ENCODE assay signal across 1 cellular context in the genomic region with DNA sequence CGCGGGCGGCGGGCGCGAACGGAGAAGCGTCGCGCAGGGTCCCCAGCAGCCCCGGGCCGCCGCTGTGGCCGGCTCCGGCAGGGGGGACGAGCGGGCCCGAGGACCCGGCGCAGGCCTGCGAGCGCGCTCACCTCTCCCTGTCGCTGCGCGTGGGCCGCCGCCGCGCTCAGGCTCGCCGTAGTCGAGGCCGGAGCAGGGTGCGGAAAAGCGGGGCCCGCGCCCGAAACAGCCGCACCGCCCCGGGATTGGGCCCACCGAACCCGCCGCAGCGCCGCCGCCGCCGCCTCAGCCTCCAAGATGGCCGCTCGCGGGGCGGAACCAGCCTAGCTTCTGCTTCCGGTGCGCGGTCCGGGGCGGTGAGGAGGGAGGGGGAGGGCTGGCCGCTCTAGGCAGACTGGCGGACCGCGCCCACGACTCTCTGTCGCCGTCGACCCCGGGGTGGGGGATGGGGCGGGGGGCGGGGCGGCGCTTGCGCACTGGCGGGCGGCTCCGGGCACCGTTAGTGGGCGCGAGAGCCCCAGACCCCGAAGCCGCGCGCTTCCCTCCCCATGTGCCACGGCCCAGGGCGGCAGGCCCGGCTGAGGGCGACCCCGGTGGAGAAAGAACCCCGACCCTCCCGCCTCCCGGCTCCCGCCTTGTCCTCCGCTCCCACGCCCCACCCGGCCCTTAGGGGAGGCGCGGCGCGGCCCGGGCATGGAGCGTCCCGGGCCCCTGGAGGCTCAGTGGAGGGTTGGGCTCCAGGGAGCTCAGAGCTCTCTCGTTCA.
TF ChIP-seq lines count a peak whose summit lies in the region.

TSS of gene UBE2J2 (minus strand) at position 320 of the 764 bp plus-strand sequence. CDS start 5,862 bp downstream, outside the sequence.

TF ChIP-seq in K562, 482 proteins besides CTCF, POLR2A, EP300 and RAD21 (continued from another document and continues in another):
- TF ChIP-seq, protein P1, sequence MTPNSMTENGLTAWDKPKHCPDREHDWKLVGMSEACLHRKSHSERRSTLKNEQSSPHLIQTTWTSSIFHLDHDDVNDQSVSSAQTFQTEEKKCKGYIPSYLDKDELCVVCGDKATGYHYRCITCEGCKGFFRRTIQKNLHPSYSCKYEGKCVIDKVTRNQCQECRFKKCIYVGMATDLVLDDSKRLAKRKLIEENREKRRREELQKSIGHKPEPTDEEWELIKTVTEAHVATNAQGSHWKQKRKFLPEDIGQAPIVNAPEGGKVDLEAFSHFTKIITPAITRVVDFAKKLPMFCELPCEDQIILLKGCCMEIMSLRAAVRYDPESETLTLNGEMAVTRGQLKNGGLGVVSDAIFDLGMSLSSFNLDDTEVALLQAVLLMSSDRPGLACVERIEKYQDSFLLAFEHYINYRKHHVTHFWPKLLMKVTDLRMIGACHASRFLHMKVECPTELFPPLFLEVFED (CRISPR knock-in tag; conservative IDR thresholded peaks at IDR 0.05): no peak
- no peak for TF ChIP-seq STAT5B (CRISPR knock-in tag; IDR thresholded peaks at IDR 0.05)
- TF ChIP-seq GTF2E2 (tag; IDR thresholded peaks at IDR 0.05): peak; percentile 60; the same call in 1 of the 2 replicates
- no peak for TF ChIP-seq ZNF133 (CRISPR knock-in tag; IDR thresholded peaks at IDR 0.05)
- no peak for TF ChIP-seq ZNF277 (CRISPR knock-in tag; IDR thresholded peaks at IDR 0.05; ENCODE audit: borderline replicate concordance)
- TF ChIP-seq MYBL2 (IDR thresholded peaks at IDR 0.05; ENCODE audit: low read depth): no peak
- no peak for TF ChIP-seq MYBL2 (CRISPR knock-in tag; IDR thresholded peaks at IDR 0.05; ENCODE audit: borderline replicate concordance)
- TF ChIP-seq BMI1 (IDR thresholded peaks at IDR 0.05; ENCODE audit: low read length): no peak
- no peak for TF ChIP-seq ZNF384 (IDR thresholded peaks at IDR 0.05; ENCODE audit: low read depth, low read length)
- no peak for TF ChIP-seq TSHZ1 (CRISPR knock-in tag; IDR thresholded peaks at IDR 0.05)
- peak; percentile 44 for TF ChIP-seq MTA3 (IDR thresholded peaks at IDR 0.05; ENCODE audit: borderline replicate concordance)
- TF ChIP-seq NELFE (IDR thresholded peaks at IDR 0.05; ENCODE audit: insufficient read depth, insufficient read length): no peak
- TF ChIP-seq MNT (conservative IDR thresholded peaks at IDR 0.05): peak in 1 of 2 experiments; percentile 54; a peak in 2 of 4 replicates
- TF ChIP-seq SMAD3 (CRISPR knock-in tag; conservative IDR thresholded peaks at IDR 0.05): no peak
- peak; percentile 56 for TF ChIP-seq KDM5B (IDR thresholded peaks at IDR 0.05; ENCODE audit: insufficient replicate concordance, low read depth, low read length)
- TF ChIP-seq, protein P2, sequence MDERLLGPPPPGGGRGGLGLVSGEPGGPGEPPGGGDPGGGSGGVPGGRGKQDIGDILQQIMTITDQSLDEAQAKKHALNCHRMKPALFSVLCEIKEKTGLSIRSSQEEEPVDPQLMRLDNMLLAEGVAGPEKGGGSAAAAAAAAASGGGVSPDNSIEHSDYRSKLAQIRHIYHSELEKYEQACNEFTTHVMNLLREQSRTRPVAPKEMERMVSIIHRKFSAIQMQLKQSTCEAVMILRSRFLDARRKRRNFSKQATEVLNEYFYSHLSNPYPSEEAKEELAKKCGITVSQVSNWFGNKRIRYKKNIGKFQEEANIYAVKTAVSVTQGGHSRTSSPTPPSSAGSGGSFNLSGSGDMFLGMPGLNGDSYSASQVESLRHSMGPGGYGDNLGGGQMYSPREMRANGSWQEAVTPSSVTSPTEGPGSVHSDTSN (CRISPR knock-in tag; IDR thresholded peaks at IDR 0.05; ENCODE audit: low read depth): no peak
- TF ChIP-seq, protein P2 (tag; conservative IDR thresholded peaks at IDR 0.05; ENCODE audit: low read depth): no peak
- TF ChIP-seq ZNF644 (tag; IDR thresholded peaks at IDR 0.05; ENCODE audit: low read depth): no peak
- TF ChIP-seq KAT2B (IDR thresholded peaks at IDR 0.05; ENCODE audit: low read depth, low read length): no peak
- TF ChIP-seq STAT6 (CRISPR knock-in tag; IDR thresholded peaks at IDR 0.05): 0 out of 2 replicates have a peak, but pooled peaks have one; percentile 15
- no peak for TF ChIP-seq ZNF436 (CRISPR knock-in tag; IDR thresholded peaks at IDR 0.05)
- TF ChIP-seq RBM14 (IDR thresholded peaks at IDR 0.05; ENCODE audit: borderline replicate concordance, insufficient read depth, low read depth, low read length): no peak
- TF ChIP-seq ZNF764 (CRISPR knock-in tag; IDR thresholded peaks at IDR 0.05; ENCODE audit: low read depth): no peak
- no peak for TF ChIP-seq YBX1 (IDR thresholded peaks at IDR 0.05)
- TF ChIP-seq E4F1 (CRISPR knock-in tag; IDR thresholded peaks at IDR 0.05; ENCODE audit: borderline replicate concordance): no peak
- no peak for TF ChIP-seq POU5F1 (IDR thresholded peaks at IDR 0.05; ENCODE audit: borderline replicate concordance, low read depth, low read length, partially characterized antibody)
